1 cellular context compared by ENCODE assay signal in the genomic region with DNA sequence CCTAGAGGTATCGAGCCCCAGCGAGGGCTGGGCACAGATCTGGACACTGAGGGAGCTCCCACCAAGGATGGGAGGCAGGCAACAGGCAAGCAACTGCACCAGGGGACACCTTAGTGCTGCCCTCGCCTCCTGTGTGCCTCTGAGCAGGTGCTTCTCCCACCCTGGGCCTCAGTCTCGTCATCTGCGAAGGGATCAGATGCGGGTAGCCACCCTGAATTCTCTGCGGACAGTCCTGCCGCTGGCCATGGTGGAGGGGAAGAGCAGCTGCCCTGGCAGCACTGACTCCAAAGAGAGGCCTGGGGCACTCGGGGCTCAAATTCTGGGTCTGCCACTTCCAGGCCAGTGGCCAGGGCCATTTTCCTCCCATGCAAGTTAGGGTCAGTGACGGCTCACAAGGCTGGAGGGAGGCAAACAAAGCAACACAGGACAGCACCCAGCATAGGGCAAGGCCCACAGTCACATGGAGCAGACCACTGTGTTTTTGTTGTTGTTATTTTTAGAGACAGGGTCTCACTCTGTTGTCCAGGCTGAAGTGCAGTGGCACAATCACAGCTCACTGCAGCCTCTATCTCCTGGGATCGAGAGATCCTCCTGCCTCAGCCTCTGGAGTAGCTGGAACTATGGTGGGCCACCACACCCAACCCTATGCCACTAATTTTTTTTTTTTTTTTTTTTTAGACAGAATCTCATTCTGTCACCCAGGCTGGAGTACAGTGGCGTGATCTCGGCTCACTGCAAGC.
TF ChIP-seq lines count a peak whose summit lies in the region.

No MANE protein-coding gene starts in this region.

TF ChIP-seq in IMR-90, 13 proteins besides CTCF, POLR2A, EP300 and RAD21 (continued from another document):
- no peak for TF ChIP-seq ELK1 (IDR thresholded peaks at IDR 0.05; ENCODE audit: borderline replicate concordance, low read depth, low read length)
TF ChIP-seq in IMR-90: peak in this region for 0.
